ENCODE assay signal across 22 cellular contexts in the genomic region with DNA sequence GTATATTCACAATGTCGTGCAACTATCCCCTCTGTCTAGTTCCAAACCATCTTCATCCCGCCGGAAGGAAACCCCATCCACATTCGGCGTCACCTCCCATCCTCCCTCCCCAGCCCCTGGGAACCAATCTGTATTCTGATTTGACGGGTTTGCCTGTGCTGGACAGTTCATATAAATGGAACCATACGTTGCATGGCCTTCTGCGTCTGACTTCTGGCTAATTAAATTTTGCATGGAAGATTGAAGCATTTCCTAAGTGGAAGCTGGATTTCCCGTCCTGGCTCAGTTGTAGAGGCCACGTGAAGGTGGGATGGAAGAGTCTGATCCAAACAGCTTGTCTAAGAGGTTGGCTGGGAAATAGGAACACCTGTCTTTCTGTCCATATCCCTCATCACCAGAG. TPM values are rescaled to one million over a fixed set of nuclear protein-coding genes. Genes with fewer than 3 reads are reported as not detected.
DNase-seq lines count a peak whose midpoint lies in the region; ATAC-seq and TF ChIP-seq lines count a peak whose summit lies in the region.
"Had no signal": no experiment of that assay in that cellular context is flagged by ENCODE, and none has a peak within 500 bp of the region (broad histone marks: within the 10 kb centered on the region; RNA-seq: fewer than 3 reads in every experiment).

No MANE protein-coding gene starts in this region.

- peaks cover 14% of the 10 kb centered on the region for H3K36me3 Mint-ChIP-seq in chondrocyte (ENCODE audit: low read depth)
- peaks cover 9% of the 10 kb centered on the region for H3K36me3 Mint-ChIP-seq in activated T-helper 1 cell treated with anti-CD3 and anti-CD28 coated beads, Interleukin-12 subunit alpha, Interleukin-12 subunit beta, Interleukin-2, Interleukin-4 antibody, amounts not matched to agents 30 ng/mL and 10 ng/mL and 1 ng/mL, durations not matched to agents 14 hours and 24 hours and 36 hours (ENCODE audit: low read depth)
- H3K36me3 Mint-ChIP-seq: CD4-positive, CD25-positive, alpha-beta regulatory T cell; CD8-positive, alpha-beta T cell had no signal

- no peak for ATAC-seq in left colon
- ATAC-seq: A549; CD8-positive, alpha-beta T cell had no signal

- 79% methylated on average over 9 of the region's 10 CpGs for WGBS in SK-N-SH (ENCODE audit: low lambda C conversion rate)

- CTCF ChIA-PET in SK-N-SH (lab: Yijun Ruan, JAX) = interaction anchor here (1.0 to 1.5 kb wide), 5 partner anchors 17 to 40 kb away, joined by 3 to 4 read pairs (median 3); no protein-coding TSS in a partner anchor

- peaks cover 12% of the 10 kb centered on the region for H3F3A ChIP-seq in SK-N-SH (replicated peaks; ENCODE audit: insufficient read depth)

- H3K9me2 ChIP-seq in SK-N-SH = no peaks in the 10 kb centered on the region

- H4K20me1 ChIP-seq in SK-N-SH (ENCODE audit: insufficient read depth) (peaks cover 56% of the 10 kb centered on the region), osteoblast (ENCODE audit: insufficient read depth, low read length) (peaks cover 88% of the 10 kb centered on the region)

- no peak overlapping the region for H3K9ac ChIP-seq in SK-N-SH
- H3K9ac ChIP-seq: BLaER1, GM23248 had no signal

- H3K27me3 Mint-ChIP-seq in chondrocyte (ENCODE audit: low read depth) = no peaks in the 10 kb centered on the region
- no peaks in the 10 kb centered on the region for H3K27me3 Mint-ChIP-seq in activated T-helper 1 cell treated with anti-CD3 and anti-CD28 coated beads, Interleukin-12 subunit alpha, Interleukin-12 subunit beta, Interleukin-2, Interleukin-4 antibody, amounts not matched to agents 30 ng/mL and 10 ng/mL and 1 ng/mL, durations not matched to agents 14 hours and 24 hours and 36 hours (ENCODE audit: insufficient read depth)
- H3K27me3 Mint-ChIP-seq: CD4-positive, CD25-positive, alpha-beta regulatory T cell had no signal

- peak; percentile 6; the same call in 1 of the 2 replicates for TF ChIP-seq RAD21 in SK-N-SH (IDR thresholded peaks at IDR 0.05; ENCODE audit: low read length)

- H3K79me2 ChIP-seq in SK-N-SH (ENCODE audit: insufficient read depth) (peaks cover 52% of the 10 kb centered on the region), osteoblast (ENCODE audit: insufficient read depth, low read length) (peaks cover 95% of the 10 kb centered on the region)

- H3K4me2 ChIP-seq in SK-N-SH (no peak overlapping the region), osteoblast (ENCODE audit: insufficient read depth, low read length) (no peak overlapping the region)
- H3K4me2 ChIP-seq: A549 had no signal

- intact Hi-C loops in left colon (cut with DNase I, micrococcal nuclease) = no loop called here
- intact Hi-C loops in vagina (cut with DNase I) = no loop called here
- intact Hi-C loops in activated T-helper 1 cell treated with anti-CD3 and anti-CD28 coated beads, Interleukin-12 subunit alpha, Interleukin-12 subunit beta, Interleukin-2, Interleukin-4 antibody, amounts not matched to agents 30 ng/mL and 10 ng/mL and 1 ng/mL, durations not matched to agents 14 hours and 24 hours and 36 hours (cut with micrococcal nuclease) = no loop called here

- H3K4me1 ChIP-seq in BE2C = no peaks in the 10 kb centered on the region
- H3K4me1 ChIP-seq in SK-N-SH (ENCODE audit: control insufficient read depth in 1 of 2, insufficient read depth in 2 of 2, low read depth in 1 of 2, low read length in 1 of 2) = peaks cover 7 to 14% of the 10 kb centered on the region in 2 experiments
- H3K4me1 ChIP-seq in osteoblast (ENCODE audit: insufficient read depth, low read length) = peaks cover 14% of the 10 kb centered on the region
- H3K4me1 ChIP-seq in vagina = peaks cover 52% of the 10 kb centered on the region

- no peak for TF ChIP-seq POLR2A in vagina (IDR thresholded peaks at IDR 0.05)

- peaks cover 97% of the 10 kb centered on the region for H3K4me1 Mint-ChIP-seq in chondrocyte (ENCODE audit: low read depth)
- H3K4me1 Mint-ChIP-seq in activated T-helper 1 cell treated with anti-CD3 and anti-CD28 coated beads, Interleukin-12 subunit alpha, Interleukin-12 subunit beta, Interleukin-2, Interleukin-4 antibody, amounts not matched to agents 30 ng/mL and 10 ng/mL and 1 ng/mL, durations not matched to agents 14 hours and 24 hours and 36 hours (ENCODE audit: low read depth) = peaks cover 40% of the 10 kb centered on the region

- H2AFZ ChIP-seq in SK-N-SH (ENCODE audit: low read depth) = no peak overlapping the region
- no peak overlapping the region for H2AFZ ChIP-seq in osteoblast (ENCODE audit: low read length)
- H2AFZ ChIP-seq: GM23248 had no signal

- DNase-seq in BE2C (peak; percentile 33), SK-N-SH (peak; percentile 73), chondrocyte (ENCODE audit: low spot score) (no peak), osteoblast (ENCODE audit: insufficient read length, low spot score, missing footprints) (peak; percentile 32), left colon (no peak), vagina (ENCODE audit: extremely low spot score in 2 of 2) (no peak)
- no peak for DNase-seq in activated naive CD4-positive, alpha-beta T cell treated with anti-CD3 and anti-CD28 coated beads, Interleukin-2, amount 50 U/mL, for 16 hours
- no peak for DNase-seq in activated T-helper 1 cell treated with anti-CD3 and anti-CD28 coated beads, Interleukin-12 subunit alpha, Interleukin-12 subunit beta, Interleukin-2, Interleukin-4 antibody, amounts not matched to agents 30 ng/mL and 10 ng/mL and 1 ng/mL, durations not matched to agents 14 hours and 24 hours and 36 hours (ENCODE audit: low spot score)
- DNase-seq: 8988T; ACHN; AML-193; Caco-2; CD4-positive, CD25-positive, alpha-beta regulatory T cell; CD8-positive, alpha-beta T cell; DMS153; DND-41; GM23248; H7; HCEC 1CT had no signal

- H3K27me3 ChIP-seq in BE2C = no peaks in the 10 kb centered on the region
- H3K27me3 ChIP-seq in SK-N-SH (ENCODE audit: insufficient read depth) = no peaks in the 10 kb centered on the region
- no peaks in the 10 kb centered on the region for H3K27me3 ChIP-seq in osteoblast (ENCODE audit: insufficient read depth, low read length)
- no peaks in the 10 kb centered on the region for H3K27me3 ChIP-seq in vagina
- H3K27me3 ChIP-seq: BLaER1 had no signal

- TF ChIP-seq CTCF in BE2C (IDR thresholded peaks at IDR 0.05; ENCODE audit: low read depth, low read length) (no peak), SK-N-SH (IDR thresholded peaks at IDR 0.05) (no peak), chondrocyte (IDR thresholded peaks at IDR 0.05) (no peak), osteoblast (IDR thresholded peaks at IDR 0.05; ENCODE audit: extremely low read depth, low read depth, low read length) (no peak), vagina (IDR thresholded peaks at IDR 0.05) (no peak)

- H3K4me3 Mint-ChIP-seq in chondrocyte (ENCODE audit: unreplicated experiment) = no peak overlapping the region
- H3K4me3 Mint-ChIP-seq in activated T-helper 1 cell treated with anti-CD3 and anti-CD28 coated beads, Interleukin-12 subunit alpha, Interleukin-12 subunit beta, Interleukin-2, Interleukin-4 antibody, amounts not matched to agents 30 ng/mL and 10 ng/mL and 1 ng/mL, durations not matched to agents 14 hours and 24 hours and 36 hours = no peak overlapping the region
- H3K4me3 Mint-ChIP-seq: CD8-positive, alpha-beta T cell had no signal

- no peaks in the 10 kb centered on the region for H3K9me3 ChIP-seq in BE2C
- no peaks in the 10 kb centered on the region for H3K9me3 ChIP-seq in SK-N-SH
- no peaks in the 10 kb centered on the region for H3K9me3 ChIP-seq in osteoblast (ENCODE audit: low read depth, low read length)
- no peaks in the 10 kb centered on the region for H3K9me3 ChIP-seq in vagina
- H3K9me3 ChIP-seq: A549, BLaER1, Caco-2 had no signal

- H3K27ac ChIP-seq in SK-N-SH (ENCODE audit: low read depth in 2 of 2, low read length in 1 of 2) (no peak overlapping the region), osteoblast (ENCODE audit: low read depth, low read length) (no peak overlapping the region), vagina (no peak overlapping the region)
- H3K27ac ChIP-seq: BLaER1, C4-2B, GM23248 had no signal

- H3K4me3 ChIP-seq in BE2C (ENCODE audit: low read depth, low read length) (no peak overlapping the region), SK-N-SH (ENCODE audit: low read depth in 2 of 2, low read length in 1 of 2) (no peak overlapping the region), osteoblast (ENCODE audit: insufficient read depth, low read length) (no peak overlapping the region), vagina (no peak overlapping the region)
- H3K4me3 ChIP-seq: A549, BLaER1, GM23248 had no signal

- peak overlapping the region; percentile 83 for H3K27ac Mint-ChIP-seq in chondrocyte (ENCODE audit: unreplicated experiment)
- no peak overlapping the region for H3K27ac Mint-ChIP-seq in activated T-helper 1 cell treated with anti-CD3 and anti-CD28 coated beads, Interleukin-12 subunit alpha, Interleukin-12 subunit beta, Interleukin-2, Interleukin-4 antibody, amounts not matched to agents 30 ng/mL and 10 ng/mL and 1 ng/mL, durations not matched to agents 14 hours and 24 hours and 36 hours
- H3K27ac Mint-ChIP-seq: CD8-positive, alpha-beta T cell had no signal

- H3K36me3 ChIP-seq in BE2C (no peaks in the 10 kb centered on the region), SK-N-SH (replicated peaks in 1 of 2; ENCODE audit: control insufficient read depth in 1 of 2, insufficient read depth in 2 of 2, low read length in 1 of 2) (no peaks in the 10 kb centered on the region), osteoblast (ENCODE audit: insufficient read depth, low read length) (no peaks in the 10 kb centered on the region), vagina (no peaks in the 10 kb centered on the region)
- H3K36me3 ChIP-seq: BLaER1 had no signal

- POLR2A ChIA-PET in SK-N-SH (lab: Yijun Ruan, JAX) = no interaction called here

- H3K9me3 Mint-ChIP-seq in chondrocyte (ENCODE audit: low read depth) = no peaks in the 10 kb centered on the region
- H3K9me3 Mint-ChIP-seq in activated T-helper 1 cell treated with anti-CD3 and anti-CD28 coated beads, Interleukin-12 subunit alpha, Interleukin-12 subunit beta, Interleukin-2, Interleukin-4 antibody, amounts not matched to agents 30 ng/mL and 10 ng/mL and 1 ng/mL, durations not matched to agents 14 hours and 24 hours and 36 hours = no peaks in the 10 kb centered on the region
- H3K9me3 Mint-ChIP-seq: CD4-positive, CD25-positive, alpha-beta regulatory T cell; CD8-positive, alpha-beta T cell had no signal

- no peak; a peak in 1 of 4 replicates for TF ChIP-seq EP300 in SK-N-SH (IDR thresholded peaks at IDR 0.05; ENCODE audit: borderline replicate concordance in 1 of 2, low read depth in 1 of 2, low read length in 1 of 2)

TF ChIP-seq in SK-N-SH, 30 proteins besides CTCF, POLR2A, EP300 and RAD21 (continues in another document):
- peak; percentile 63; the same call in 1 of the 2 replicates for TF ChIP-seq MXI1 (IDR thresholded peaks at IDR 0.05; ENCODE audit: low read depth, low read length)

RNA-seq across cellular contexts. Expression of a gene that starts 14.6 kb away (rescaled TPM):
- polyA plus RNA-seq in BE2C (2012; ENCODE audit: insufficient read depth, insufficient read length, low read depth) = 8.9 TPM
- polyA plus RNA-seq in SK-N-SH (2012; rRNA removed) = 8.4 and 9.2 TPM in 2 replicates
- polyA plus RNA-seq in SK-N-SH (2012; cell fraction: cytosol; rRNA removed) = 4.4 and 5.8 TPM in 2 replicates
- polyA plus RNA-seq in SK-N-SH (2012; cell fraction: nucleus; rRNA removed) = 5.4 and 7.6 TPM in 2 replicates
- 164 to 184 TPM (median 173 TPM) in 3 replicates for total RNA-seq in chondrocyte
- 14.7 and 23.2 TPM in 2 replicates for total RNA-seq in osteoblast
- total RNA-seq in left colon = 10 to 100 TPM; 30.3 to 56.4 TPM
- total RNA-seq in vagina = 40.0 TPM
- total RNA-seq in activated T-helper 1 cell treated with anti-CD3 and anti-CD28 coated beads, Interleukin-12 subunit alpha, Interleukin-12 subunit beta, Interleukin-2, Interleukin-4 antibody, amounts not matched to agents 30 ng/mL and 10 ng/mL and 1 ng/mL, durations not matched to agents 14 hours and 24 hours and 36 hours = 8.9 and 10.0 TPM in 2 replicates

Comparison
In these comparisons a context has a peak if more than half of its experiments do, and no peak if none do; other contexts are left out.
1. DNase-seq: peak in BE2C (single experiment), SK-N-SH (single experiment) and osteoblast (single experiment); none in chondrocyte (single experiment), left colon (0 of 2), vagina (0 of 2), activated naive CD4-positive, alpha-beta T cell treated with anti-CD3 and anti-CD28 coated beads, Interleukin-2, amount 50 U/mL, for 16 hours (single experiment) and activated T-helper 1 cell treated with anti-CD3 and anti-CD28 coated beads, Interleukin-12 subunit alpha, Interleukin-12 subunit beta, Interleukin-2, Interleukin-4 antibody, amounts not matched to agents 30 ng/mL and 10 ng/mL and 1 ng/mL, durations not matched to agents 14 hours and 24 hours and 36 hours (single experiment).